8 cellular contexts compared by ENCODE assay signal in genomic region chr1:160098852-160099647, GRCh38. TPM values are rescaled to one million over a fixed set of nuclear protein-coding genes. Genes with fewer than 3 reads are reported as not detected.
DNase-seq lines count a peak whose midpoint lies in the region; ATAC-seq lines count a peak whose summit lies in the region.

No MANE protein-coding gene starts in this region.

- peak overlapping the region; percentile 54 for H3K9ac ChIP-seq in endocrine pancreas (ENCODE audit: control insufficient read depth, insufficient read depth, low read length)

- H3K36me3 ChIP-seq in endocrine pancreas (ENCODE audit: control insufficient read depth, insufficient read depth, low read length) (no peaks in the 10 kb centered on the region), mesodermal cell (ENCODE audit: control insufficient read depth, insufficient read depth, low read length) (no peaks in the 10 kb centered on the region)

- H3K27ac ChIP-seq in mesodermal cell (ENCODE audit: low read depth, low read length, severe bottlenecking) = peak overlapping the region; percentile 49

- 22 to 33% methylated on average over 11 to 16 of the region's 40 CpGs for WGBS in mesodermal cell (ENCODE audit: insufficient coverage in 2 of 2), 2 experiments

- peak; percentile 82 for ATAC-seq in GM21360 (IDR thresholded peaks at IDR 0.05; ENCODE audit: unreplicated experiment)

- H3K4me1 ChIP-seq in endocrine pancreas (ENCODE audit: control insufficient read depth, insufficient read depth, low read length) (no peaks in the 10 kb centered on the region), mesodermal cell (ENCODE audit: control insufficient read depth, insufficient read depth, low read length, poor library complexity, severe bottlenecking) (peaks cover 27% of the 10 kb centered on the region)

- DNase-seq in COLO668 (lab: John Stamatoyannopoulos, UW; ENCODE audit: unreplicated experiment) (peak; percentile 99), HT-29 (ENCODE audit: low spot score) (peak; percentile 90), NOMO-1 treated with DMSO at 0.1 percent for 48 hours (lab: John Stamatoyannopoulos, UW; ENCODE audit: unreplicated experiment) (peak; percentile 86)
- peak; percentile 89 for DNase-seq in activated CD8-positive, alpha-beta memory T cell treated with anti-CD3 and anti-CD28 coated beads, Interleukin-2, amount 50 U/mL, for 1 hour (ENCODE audit: extremely low read depth)
- peak; percentile 98 for DNase-seq in stimulated activated CD8-positive, alpha-beta memory T cell treated with anti-CD3 and anti-CD28 coated beads, Interleukin-15, amount 100 ng/mL, for 1 hour (ENCODE audit: low read depth)

- no peaks in the 10 kb centered on the region for H3K9me3 ChIP-seq in endocrine pancreas (ENCODE audit: control insufficient read depth, low read length)
- no peaks in the 10 kb centered on the region for H3K9me3 ChIP-seq in mesodermal cell (ENCODE audit: control insufficient read depth, low read length)

- H3K4me3 ChIP-seq in endocrine pancreas (ENCODE audit: control insufficient read depth, insufficient read depth, low read length) (peak overlapping the region; percentile 50), mesodermal cell (ENCODE audit: extremely low read depth, insufficient read depth, low read length, poor library complexity, severe bottlenecking) (peak overlapping the region; percentile 40)

- H3K27me3 ChIP-seq in endocrine pancreas (ENCODE audit: control insufficient read depth, insufficient read depth, low read length) = no peaks in the 10 kb centered on the region

RNA-seq across cellular contexts. Expression of gene IGSF8, which starts 0.6 kb away (rescaled TPM):
- 21.9 and 24.7 TPM in 2 replicates for total RNA-seq in HT-29 (2014; rRNA removed; shearing (Covaris generic))
- polyA plus RNA-seq in mesodermal cell (2013, experiment 1 of 2) = 30.4 TPM
- 25.2 TPM for polyA plus RNA-seq in mesodermal cell (2013, experiment 2 of 2)

RNA-seq across cellular contexts. Expression of gene ATP1A2, which starts 16.5 kb away (rescaled TPM):
- total RNA-seq in HT-29 (2014; rRNA removed; shearing (Covaris generic)) = not detected in 2 replicates
- 10.8 TPM for polyA plus RNA-seq in mesodermal cell (2013, experiment 1 of 2)
- polyA plus RNA-seq in mesodermal cell (2013, experiment 2 of 2) = 9.4 TPM

RNA-seq across cellular contexts. Expression of gene KCNJ9, which starts 17.7 kb away (rescaled TPM):
- total RNA-seq in HT-29 (2014; rRNA removed; shearing (Covaris generic)) = not detected in 2 replicates
- 0.11 TPM for polyA plus RNA-seq in mesodermal cell (2013, experiment 1 of 2)
- polyA plus RNA-seq in mesodermal cell (2013, experiment 2 of 2) = not detected

RNA-seq across cellular contexts. Expression of gene KCNJ10, which starts 29.1 kb away (rescaled TPM):
- not detected in 2 replicates for total RNA-seq in HT-29 (2014; rRNA removed; shearing (Covaris generic))
- 0.29 TPM for polyA plus RNA-seq in mesodermal cell (2013, experiment 1 of 2)
- 0.10 TPM for polyA plus RNA-seq in mesodermal cell (2013, experiment 2 of 2)

RNA-seq across cellular contexts. Expression of gene ATP1A4, which starts 52.4 kb away (rescaled TPM):
- not detected in 2 replicates for total RNA-seq in HT-29 (2014; rRNA removed; shearing (Covaris generic))
- 0.52 TPM for polyA plus RNA-seq in mesodermal cell (2013, experiment 1 of 2)
- 0.20 TPM for polyA plus RNA-seq in mesodermal cell (2013, experiment 2 of 2)

Comparison
In these comparisons a context has a peak if more than half of its experiments do, and no peak if none do; other contexts are left out.
1. Peak in every context shown above with its lines: DNase-seq, ATAC-seq, H3K4me3 ChIP-seq and H3K27ac ChIP-seq.